In genomic region chr2:19805266-19805665, GRCh38 we compare ENCODE assay signal across 38 cellular contexts.
"Had no signal": no experiment of that assay in that cellular context is flagged by ENCODE, and none has a peak within 500 bp of the region (broad histone marks: within the 10 kb centered on the region; RNA-seq: fewer than 3 reads in every experiment).

No MANE protein-coding gene starts in this region.

- H3K27ac ChIP-seq: adrenal gland, breast epithelium, cardiac muscle cell, esophagus muscularis mucosa, foreskin keratinocyte, WERI-Rb-1 had no signal

- ATAC-seq: activated CD4-positive, CD25-positive, alpha-beta regulatory T cell treated with anti-CD3 and anti-CD28 coated beads, Interleukin-2, amount 50 U/mL, for 24 hours; activated CD8-positive, alpha-beta memory T cell treated with anti-CD3 and anti-CD28 coated beads, Interleukin-2, amount 10 ng/mL, durations not matched to agents 7 days and 5 days; activated CD8-positive, alpha-beta T cell treated with anti-CD3 and anti-CD28 coated beads, Interleukin-2, amount 10 ng/mL, durations not matched to agents 7 days and 5 days; activated naive CD8-positive, alpha-beta T cell treated with anti-CD3 and anti-CD28 coated beads, Interleukin-2, amount 50 U/mL, for 24 hours; effector memory CD8-positive, alpha-beta T cell; foreskin keratinocyte; gastrocnemius medialis; T-helper 17 cell had no signal

- H3K36me3 ChIP-seq: adrenal gland, breast epithelium, cardiac muscle cell, esophagus muscularis mucosa, gastrocnemius medialis, WERI-Rb-1 had no signal

- H3K27me3 ChIP-seq: adrenal gland, breast epithelium, cardiac muscle cell, esophagus muscularis mucosa, gastrocnemius medialis had no signal

- H3K9me3 ChIP-seq: adrenal gland, breast epithelium, esophagus muscularis mucosa, gastrocnemius medialis had no signal

- H3K4me3 Mint-ChIP-seq: activated B cell treated with CpG ODN at 0.5 μM for 24 hours; activated CD4-positive, alpha-beta memory T cell treated with anti-CD3 and anti-CD28 coated beads for 36 hours; activated CD8-positive, alpha-beta memory T cell treated with anti-CD3 and anti-CD28 coated beads, Interleukin-2, amount 10 ng/mL, durations not matched to agents 7 days and 5 days; activated CD8-positive, alpha-beta T cell treated with anti-CD3 and anti-CD28 coated beads, Interleukin-2, amount 10 ng/mL, durations not matched to agents 7 days and 5 days; activated naive CD4-positive, alpha-beta T cell treated with anti-CD3 and anti-CD28 coated beads for 36 hours; activated naive CD4-positive, alpha-beta T cell treated with anti-CD3 and anti-CD28 coated beads, Interleukin-2, amount 50 U/mL, for 24 hours; activated naive CD8-positive, alpha-beta T cell treated with anti-CD3 and anti-CD28 coated beads for 36 hours; activated naive CD8-positive, alpha-beta T cell treated with anti-CD3 and anti-CD28 coated beads, Interleukin-2, amount 50 U/mL, for 24 hours; activated T-helper 1 cell treated with anti-CD3 and anti-CD28 coated beads, Interleukin-12 subunit alpha, Interleukin-12 subunit beta, Interleukin-2, Interleukin-4 antibody, amounts not matched to agents 30 ng/mL and 10 ng/mL and 1 ng/mL, durations not matched to agents 14 hours and 24 hours and 36 hours; brain; effector memory CD8-positive, alpha-beta T cell; T-helper 17 cell; T-helper 2 cell treated with Interferon-gamma antibody and Interleukin-4, amounts not matched to agents 5 μg/mL and 100 μg/mL, for 36 hours had no signal

- H3K4me1 Mint-ChIP-seq: activated B cell treated with CpG ODN at 0.5 μM for 24 hours; activated CD8-positive, alpha-beta memory T cell treated with anti-CD3 and anti-CD28 coated beads, Interleukin-2, amount 10 ng/mL, durations not matched to agents 7 days and 5 days; activated naive CD4-positive, alpha-beta T cell treated with anti-CD3 and anti-CD28 coated beads, Interleukin-2, amount 50 U/mL, for 24 hours; activated naive CD8-positive, alpha-beta T cell treated with anti-CD3 and anti-CD28 coated beads for 36 hours; activated naive CD8-positive, alpha-beta T cell treated with anti-CD3 and anti-CD28 coated beads, Interleukin-2, amount 50 U/mL, for 24 hours; T-helper 17 cell had no signal

- H3K4me3 ChIP-seq: adrenal gland, breast epithelium, cardiac muscle cell, esophagus muscularis mucosa, gastrocnemius medialis had no signal

- H3K27me3 Mint-ChIP-seq: activated B cell treated with CpG ODN at 0.5 μM for 24 hours; activated naive CD4-positive, alpha-beta T cell treated with anti-CD3 and anti-CD28 coated beads, Interleukin-2, amount 50 U/mL, for 24 hours; brain had no signal

- H3K36me3 Mint-ChIP-seq: activated CD4-positive, alpha-beta memory T cell treated with anti-CD3 and anti-CD28 coated beads for 36 hours; activated CD8-positive, alpha-beta memory T cell treated with anti-CD3 and anti-CD28 coated beads, Interleukin-2, amount 10 ng/mL, durations not matched to agents 7 days and 5 days; activated naive CD4-positive, alpha-beta T cell treated with anti-CD3 and anti-CD28 coated beads, Interleukin-2, amount 50 U/mL, for 24 hours; activated naive CD8-positive, alpha-beta T cell treated with anti-CD3 and anti-CD28 coated beads for 36 hours; brain had no signal

- H3K27ac Mint-ChIP-seq: activated B cell treated with CpG ODN at 0.5 μM for 24 hours; activated CD4-positive, alpha-beta memory T cell treated with anti-CD3 and anti-CD28 coated beads for 36 hours; activated CD8-positive, alpha-beta memory T cell treated with anti-CD3 and anti-CD28 coated beads, Interleukin-2, amount 10 ng/mL, durations not matched to agents 7 days and 5 days; activated CD8-positive, alpha-beta T cell treated with anti-CD3 and anti-CD28 coated beads, Interleukin-2, amount 10 ng/mL, durations not matched to agents 7 days and 5 days; activated naive CD4-positive, alpha-beta T cell treated with anti-CD3 and anti-CD28 coated beads for 36 hours; activated naive CD4-positive, alpha-beta T cell treated with anti-CD3 and anti-CD28 coated beads, Interleukin-2, amount 50 U/mL, for 24 hours; activated naive CD8-positive, alpha-beta T cell treated with anti-CD3 and anti-CD28 coated beads for 36 hours; activated naive CD8-positive, alpha-beta T cell treated with anti-CD3 and anti-CD28 coated beads, Interleukin-2, amount 50 U/mL, for 24 hours; activated T-helper 1 cell treated with anti-CD3 and anti-CD28 coated beads, Interleukin-12 subunit alpha, Interleukin-12 subunit beta, Interleukin-2, Interleukin-4 antibody, amounts not matched to agents 30 ng/mL and 10 ng/mL and 1 ng/mL, durations not matched to agents 14 hours and 24 hours and 36 hours; activated T-helper 2 cell treated with anti-CD3 and anti-CD28 coated beads, Interferon-gamma antibody, Interleukin-2, Interleukin-4, amounts not matched to agents 10 μg/mL and 5 μg/mL and 100 μg/mL, durations not matched to agents 14 hours and 24 hours and 36 hours; brain; effector memory CD8-positive, alpha-beta T cell; T-helper 17 cell; T-helper 2 cell treated with Interferon-gamma antibody and Interleukin-4, amounts not matched to agents 5 μg/mL and 100 μg/mL, for 36 hours had no signal

- H3K9me3 Mint-ChIP-seq: activated B cell treated with CpG ODN at 0.5 μM for 24 hours; activated CD4-positive, alpha-beta memory T cell treated with anti-CD3 and anti-CD28 coated beads for 36 hours; activated naive CD4-positive, alpha-beta T cell treated with anti-CD3 and anti-CD28 coated beads for 36 hours; activated naive CD4-positive, alpha-beta T cell treated with anti-CD3 and anti-CD28 coated beads, Interleukin-2, amount 50 U/mL, for 24 hours; activated naive CD8-positive, alpha-beta T cell treated with anti-CD3 and anti-CD28 coated beads for 36 hours; activated naive CD8-positive, alpha-beta T cell treated with anti-CD3 and anti-CD28 coated beads, Interleukin-2, amount 50 U/mL, for 24 hours; activated T-helper 1 cell treated with anti-CD3 and anti-CD28 coated beads, Interleukin-12 subunit alpha, Interleukin-12 subunit beta, Interleukin-2, Interleukin-4 antibody, amounts not matched to agents 30 ng/mL and 10 ng/mL and 1 ng/mL, durations not matched to agents 14 hours and 24 hours and 36 hours; activated T-helper 2 cell treated with anti-CD3 and anti-CD28 coated beads, Interferon-gamma antibody, Interleukin-2, Interleukin-4, amounts not matched to agents 10 μg/mL and 5 μg/mL and 100 μg/mL, durations not matched to agents 14 hours and 24 hours and 36 hours; brain; effector memory CD8-positive, alpha-beta T cell; T-helper 2 cell treated with Interferon-gamma antibody and Interleukin-4, amounts not matched to agents 5 μg/mL and 100 μg/mL, for 36 hours had no signal

- DNase-seq: activated B cell treated with CpG ODN at 0.5 μM for 24 hours; activated CD4-positive, alpha-beta memory T cell treated with anti-CD3 and anti-CD28 coated beads for 36 hours; activated CD4-positive, alpha-beta T cell treated with anti-CD3 and anti-CD28 coated beads for 48 hours; activated CD8-positive, alpha-beta memory T cell treated with anti-CD3 and anti-CD28 coated beads, Interleukin-2, amount 10 ng/mL, durations not matched to agents 7 days and 5 days; activated CD8-positive, alpha-beta memory T cell treated with anti-CD3 and anti-CD28 coated beads, Interleukin-2, amount 50 U/mL, for 4 hours; activated CD8-positive, alpha-beta T cell treated with anti-CD3 and anti-CD28 coated beads, Interleukin-2, amount 10 ng/mL, durations not matched to agents 7 days and 5 days; activated effector memory CD4-positive, alpha-beta T cell treated with anti-CD3 and anti-CD28 coated beads, Interleukin-2, amount 50 U/mL, for 16 hours; activated naive CD4-positive, alpha-beta T cell treated with anti-CD3 and anti-CD28 coated beads for 36 hours; activated naive CD8-positive, alpha-beta T cell treated with anti-CD3 and anti-CD28 coated beads for 36 hours; activated naive CD8-positive, alpha-beta T cell treated with anti-CD3 and anti-CD28 coated beads, Interleukin-2, amount 50 U/mL, for 24 hours; activated T-cell treated with anti-CD3 and anti-CD28 coated beads, Interleukin-2, amount 50 U/mL, for 1 hour; activated T-cell treated with anti-CD3 and anti-CD28 coated beads, Interleukin-2, amount 50 U/mL, for 48 hours; adrenal gland; amygdala; aorta; central memory CD4-positive, alpha-beta T cell; cerebellar nuclear complex; cortex of kidney; dermis blood vessel endothelial cell; effector CD4-positive, alpha-beta T cell; effector memory CD8-positive, alpha-beta T cell; erythroblast; foreskin keratinocyte; gastrocnemius medialis; glutamatergic neuron; T-helper 1 cell; T-helper 17 cell; T1000; WERI-Rb-1 had no signal

- H3K4me1 ChIP-seq: foreskin keratinocyte had no signal
